11 cellular contexts compared by ENCODE assay signal in the genomic region with DNA sequence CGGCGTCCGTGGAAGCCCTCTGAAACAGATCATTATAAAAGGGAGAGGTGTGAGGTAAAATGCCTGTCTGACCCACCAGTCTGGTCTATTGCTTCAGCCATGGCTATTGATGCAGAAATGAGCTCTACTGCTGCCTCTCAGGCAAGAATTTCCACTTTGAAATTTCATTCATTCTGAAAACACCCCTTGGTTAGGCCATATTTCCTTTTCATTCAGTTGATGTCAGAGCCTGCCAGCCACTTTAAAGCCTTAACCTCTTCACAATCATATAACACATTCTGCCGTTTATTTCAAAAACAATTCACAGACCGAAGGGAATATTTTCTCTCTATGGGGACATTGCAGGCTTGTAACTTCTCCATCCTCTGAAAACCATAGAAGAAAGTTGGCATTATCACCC.
"Had no signal": no experiment of that assay in that cellular context is flagged by ENCODE, and none has a peak within 500 bp of the region (broad histone marks: within the 10 kb centered on the region; RNA-seq: fewer than 3 reads in every experiment).

No MANE protein-coding gene starts in this region.

- H3K27me3 ChIP-seq: neutrophil had no signal

- ATAC-seq: gastroesophageal sphincter, right cardiac atrium had no signal

- H3K27ac ChIP-seq: coronary artery, gastroesophageal sphincter, neutrophil had no signal

- H3K4me1 ChIP-seq: gastroesophageal sphincter had no signal

- H3K9me3 ChIP-seq: neutrophil had no signal

- H3K4me3 ChIP-seq: coronary artery, gastroesophageal sphincter had no signal

- DNase-seq: activated T-cell treated with anti-CD3 and anti-CD28 coated beads for 4 hours; central memory CD4-positive, alpha-beta T cell; effector memory CD4-positive, alpha-beta T cell; kidney glomerular epithelial cell; right cardiac atrium; small intestine; substantia nigra; trophoblast cell had no signal

- H3K36me3 ChIP-seq: gastroesophageal sphincter, neutrophil had no signal
